In the genomic region with DNA sequence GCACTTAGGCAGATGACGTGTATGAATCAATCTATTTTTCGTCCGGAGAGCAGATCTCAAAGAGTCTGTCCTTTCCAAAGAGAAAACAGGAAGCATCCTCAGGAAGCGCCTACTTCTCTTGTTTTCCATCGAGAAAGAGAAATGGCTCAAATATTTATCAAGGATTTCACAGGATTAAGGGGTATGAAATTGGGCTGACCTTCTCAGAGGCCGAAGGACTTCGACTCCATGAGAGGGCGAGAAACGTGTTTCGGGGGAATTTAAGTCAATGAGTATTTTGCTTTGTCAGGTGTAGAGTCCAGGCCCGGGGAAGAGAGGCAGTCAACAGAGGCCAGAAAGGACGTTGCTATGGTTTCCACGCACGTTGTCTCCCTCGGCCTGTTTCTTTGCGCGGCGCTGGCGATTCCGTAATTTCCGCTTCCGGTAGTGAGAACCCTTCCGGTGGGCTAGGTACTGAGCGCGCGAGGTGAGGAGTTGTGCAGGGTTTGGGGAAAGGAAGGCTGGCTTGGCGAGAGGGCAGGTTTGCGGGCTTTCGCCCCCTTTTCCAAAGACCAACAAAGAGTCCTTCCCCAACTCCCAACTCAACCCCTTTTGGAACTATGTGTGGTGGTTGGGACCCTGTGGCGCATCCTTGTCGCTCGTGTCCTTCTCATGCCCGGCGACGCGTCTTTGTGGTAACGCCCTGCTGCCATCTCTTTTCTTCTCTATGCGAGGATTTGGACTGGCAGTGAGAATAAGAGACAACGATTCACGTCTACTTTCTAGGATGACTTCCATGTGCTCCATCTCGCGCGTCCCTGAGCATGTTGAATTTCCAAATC, we compare ENCODE assay signal across 8 cellular contexts. TPM values are rescaled to one million over a fixed set of nuclear protein-coding genes. Genes with fewer than 3 reads are reported as not detected.
A peak's percentile ranks its signal among the peaks of the same experiment; 100 is the strongest.
DNase-seq lines count a peak whose midpoint lies in the region; ATAC-seq and TF ChIP-seq lines count a peak whose summit lies in the region.

A gene (plus strand): TSS at position 429 of the 821 bp plus-strand sequence. CDS start 506 bp downstream, outside the sequence.

- no peaks in the 10 kb centered on the region for H3K27me3 ChIP-seq in mononuclear cell (ENCODE audit: insufficient read depth, low read length)

- H3K4me3 ChIP-seq in epithelial cell of esophagus (ENCODE audit: low read length) (peak within 1 kb of the TSS; percentile 67), mononuclear cell (ENCODE audit: low read length) (peak within 1 kb of the TSS; percentile 70)

- TF ChIP-seq CTCF in epithelial cell of esophagus (IDR thresholded peaks at IDR 0.05; ENCODE audit: insufficient read depth, low read depth, low read length, missing control alignments): no peak

- no peaks in the 10 kb centered on the region for H3K9me3 ChIP-seq in mononuclear cell (ENCODE audit: low read depth, low read length)

- peaks cover 17% of the 10 kb centered on the region for H3K4me1 ChIP-seq in mononuclear cell (ENCODE audit: insufficient read depth, low read length)

- DNase-seq in DMS 273 treated with DMSO at 0.1 percent for 48 hours (lab: John Stamatoyannopoulos, UW) (peak; percentile 82), OCI-M2 (lab: John Stamatoyannopoulos, UW; ENCODE audit: unreplicated experiment) (peak; percentile 67), activated T-cell treated with anti-CD3 and anti-CD28 coated beads for 24 hours (ENCODE audit: low read depth) (peak; percentile 86), epithelial cell of esophagus (ENCODE audit: low read depth) (peak; percentile 89)
- DNase-seq in stimulated activated CD8-positive, alpha-beta memory T cell treated with anti-CD3 and anti-CD28 coated beads, Interleukin-4, amount 100 ng/mL, for 1 hour (ENCODE audit: low read depth in 2 of 2, low spot score in 1 of 2): peak; percentile 62 to 70

- no peak for TF ChIP-seq RAD21 in Ishikawa (IDR thresholded peaks at IDR 0.05; ENCODE audit: low read depth)

- peak; percentile 94 for ATAC-seq in GM21576 (IDR thresholded peaks at IDR 0.05; ENCODE audit: unreplicated experiment)

- no peak for TF ChIP-seq EP300 in Ishikawa (IDR thresholded peaks at IDR 0.05; ENCODE audit: borderline replicate concordance)

TF ChIP-seq in Ishikawa, 13 proteins besides CTCF, POLR2A, EP300 and RAD21:
- no peak for TF ChIP-seq FOXM1 (IDR thresholded peaks at IDR 0.05; ENCODE audit: borderline replicate concordance, low read depth)
- no peak for TF ChIP-seq EGR1 (IDR thresholded peaks at IDR 0.05)
- peak; percentile 78 for TF ChIP-seq TAF1 (IDR thresholded peaks at IDR 0.05; ENCODE audit: low read depth)
- TF ChIP-seq, protein P1, sequence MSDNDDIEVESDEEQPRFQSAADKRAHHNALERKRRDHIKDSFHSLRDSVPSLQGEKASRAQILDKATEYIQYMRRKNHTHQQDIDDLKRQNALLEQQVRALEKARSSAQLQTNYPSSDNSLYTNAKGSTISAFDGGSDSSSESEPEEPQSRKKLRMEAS (IDR thresholded peaks at IDR 0.05): peak; percentile 73
- 0 out of 2 replicates have a peak, but pooled peaks have one; percentile 9 for TF ChIP-seq YY1 (IDR thresholded peaks at IDR 0.05; ENCODE audit: low read depth)
- TF ChIP-seq CEBPB (IDR thresholded peaks at IDR 0.05): no peak
- TF ChIP-seq, protein P2, sequence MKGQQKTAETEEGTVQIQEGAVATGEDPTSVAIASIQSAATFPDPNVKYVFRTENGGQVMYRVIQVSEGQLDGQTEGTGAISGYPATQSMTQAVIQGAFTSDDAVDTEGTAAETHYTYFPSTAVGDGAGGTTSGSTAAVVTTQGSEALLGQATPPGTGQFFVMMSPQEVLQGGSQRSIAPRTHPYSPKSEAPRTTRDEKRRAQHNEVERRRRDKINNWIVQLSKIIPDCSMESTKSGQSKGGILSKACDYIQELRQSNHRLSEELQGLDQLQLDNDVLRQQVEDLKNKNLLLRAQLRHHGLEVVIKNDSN (IDR thresholded peaks at IDR 0.05): no peak
- peak; percentile 67 for TF ChIP-seq CREB1 (IDR thresholded peaks at IDR 0.05; ENCODE audit: low read depth)
- TF ChIP-seq ZBTB7A (IDR thresholded peaks at IDR 0.05; ENCODE audit: low read depth): no peak

RNA-seq across cellular contexts. Expression of the gene that starts here (rescaled TPM):
- 22.2 TPM for total RNA-seq in mononuclear cell

Comparison
In these comparisons a context has a peak if more than half of its experiments do, and no peak if none do; other contexts are left out.
1. Peak in every context shown above with its lines: DNase-seq, ATAC-seq and H3K4me3 ChIP-seq.